20 cellular contexts compared by ENCODE assay signal in the genomic region with DNA sequence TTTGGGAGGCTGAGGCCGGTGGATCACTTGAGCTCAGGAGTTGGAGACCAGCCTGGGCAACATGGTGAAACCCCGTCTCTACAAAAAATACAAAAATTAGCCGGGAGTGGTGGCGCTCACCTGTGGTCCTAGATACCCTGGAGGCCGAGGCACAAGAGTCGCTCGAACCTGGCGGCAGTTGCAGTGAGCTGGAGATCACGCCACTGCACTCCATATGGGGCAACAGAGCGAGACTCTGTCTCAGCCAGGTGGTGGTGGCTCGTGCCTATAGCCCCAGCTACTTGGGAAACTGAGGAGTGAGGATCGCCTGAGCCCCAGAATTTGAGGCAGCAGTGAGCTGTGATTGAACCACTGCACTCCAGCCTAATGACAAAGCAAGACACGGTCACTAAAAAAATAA. TPM values are rescaled to one million over a fixed set of nuclear protein-coding genes. Genes with fewer than 3 reads are reported as not detected.
DNase-seq lines count a peak whose midpoint lies in the region; FAIRE-seq and TF ChIP-seq lines count a peak whose summit lies in the region.
"Had no signal": no experiment of that assay in that cellular context is flagged by ENCODE, and none has a peak within 500 bp of the region (broad histone marks: within the 10 kb centered on the region; RNA-seq: fewer than 3 reads in every experiment).

No MANE protein-coding gene starts in this region.

- 0 out of 2 replicates have a peak overlapping the region, but pooled peaks have one; percentile 61 for H2BK15ac ChIP-seq in H1 (ENCODE audit: low read length)

- no peak for TF ChIP-seq RAD21 in H1 (IDR thresholded peaks at IDR 0.05 in 1 of 2, conservative IDR thresholded peaks at IDR 0.05 in 1 of 2; ENCODE audit: low read depth in 2 of 2, low read length in 2 of 2)

- no peak overlapping the region for H3K56ac ChIP-seq in H1 (replicated peaks; ENCODE audit: insufficient read length, low read depth, low read length)

- H4K20me1 ChIP-seq in H1 (replicated peaks in 1 of 2; ENCODE audit: control insufficient read depth in 1 of 2, insufficient read depth in 2 of 2, low read length in 2 of 2): no peaks in the 10 kb centered on the region
- H4K20me1 ChIP-seq: BLaER1 treated with 17β-estradiol and CSF1 and Interleukin-3, amounts not matched to agents 10 nM and 100 nM had no signal

- H3K27me3 ChIP-seq in H1 (replicated peaks in 1 of 4; ENCODE audit: control insufficient read depth in 3 of 4, extremely low read depth in 1 of 4, insufficient read depth in 3 of 4, low read length in 3 of 4) (no peaks in the 10 kb centered on the region), trophoblast cell (ENCODE audit: insufficient read depth, low read length) (no peaks in the 10 kb centered on the region), uterus (no peaks in the 10 kb centered on the region)
- H3K27me3 ChIP-seq: BLaER1 treated with 17β-estradiol and CSF1 and Interleukin-3, amounts not matched to agents 10 nM and 100 nM had no signal

- H3K4me1 ChIP-seq in H1 (replicated peaks in 1 of 4; ENCODE audit: control insufficient read depth in 3 of 4, insufficient read depth in 4 of 4, low read length in 3 of 4): no peaks in the 10 kb centered on the region; a peak in 1 of 7 replicates
- peaks cover 2 to 9% of the 10 kb centered on the region in 2 experiments for H3K4me1 ChIP-seq in trophoblast cell (ENCODE audit: control insufficient read depth in 1 of 2, insufficient read depth in 2 of 2, low read length in 2 of 2)
- H3K4me1 ChIP-seq in uterus: peaks cover 0 to 7% of the 10 kb centered on the region in 2 donors
- H3K4me1 ChIP-seq: Caco-2 had no signal

- no peak for TF ChIP-seq CTCF in VCaP (conservative IDR thresholded peaks at IDR 0.05)
- TF ChIP-seq CTCF in H1 (IDR thresholded peaks at IDR 0.05; ENCODE audit: control extremely low read depth in 1 of 3, insufficient read depth in 1 of 3, low read depth in 1 of 3, low read length in 3 of 3): no peak
- TF ChIP-seq CTCF in uterus (IDR thresholded peaks at IDR 0.05): no peak

- POLR2A ChIA-PET in H1 (lab: Charles Lee; ENCODE audit: partially characterized antibody): no interaction called here

- no peak overlapping the region for H3K4me2 ChIP-seq in H1 (ENCODE audit: insufficient read depth in 1 of 2, low read depth in 2 of 2, low read length in 2 of 2)
- H3K4me2 ChIP-seq in trophoblast cell (ENCODE audit: low read length): no peak overlapping the region

- DNase-seq in H1 (ENCODE audit: low read depth in 1 of 2, low spot score in 2 of 2) (no peak), trophoblast cell (no peak), NCI-H748 treated with DMSO at 0.1 percent for 48 hours (lab: John Stamatoyannopoulos, UW) (no peak), uterus (no peak)
- DNase-seq: AML-193; Caco-2; Calu3; CD4-positive, alpha-beta T cell; CD8-positive, alpha-beta T cell; DMS79 treated with DMSO at 0.1 percent for 48 hours; GF-D8 had no signal

- H2BK120ac ChIP-seq in H1 (replicated peaks; ENCODE audit: low read depth, low read length) (no peak overlapping the region), trophoblast cell (ENCODE audit: insufficient read depth, low read length, poor library complexity) (peak overlapping the region; percentile 38)

- H3K9me3 ChIP-seq in H1 (ENCODE audit: insufficient read depth in 2 of 2, low read depth in 1 of 2, low read length in 1 of 2) (peaks cover 0 to 4% of the 10 kb centered on the region in 2 experiments; a peak in 1 of 4 replicates), trophoblast cell (ENCODE audit: insufficient read depth, low read depth, low read length) (no peaks in the 10 kb centered on the region), uterus (no peaks in the 10 kb centered on the region)
- H3K9me3 ChIP-seq: A549, Caco-2 had no signal

- peaks cover 0 to 11% of the 10 kb centered on the region in 2 experiments; a peak in 2 of 4 replicates for H3K79me2 ChIP-seq in H1 (ENCODE audit: control insufficient read depth in 1 of 2, insufficient read depth in 2 of 2, low read length in 2 of 2)
- H3K79me2 ChIP-seq in trophoblast cell (ENCODE audit: control insufficient read depth, insufficient read depth, low read length, poor library complexity): peaks cover 10% of the 10 kb centered on the region

- no peak overlapping the region for H3K4ac ChIP-seq in H1 (replicated peaks; ENCODE audit: insufficient read length, low read depth, low read length)
- no peak overlapping the region for H3K4ac ChIP-seq in trophoblast cell (ENCODE audit: low read depth, low read length)

- H3K27ac ChIP-seq in VCaP (peak overlapping the region; percentile 90), H1 (ENCODE audit: low read depth, low read length) (no peak overlapping the region), trophoblast cell (ENCODE audit: low read depth, low read length) (no peak overlapping the region), uterus (no peak overlapping the region)
- H3K27ac ChIP-seq: 22Rv1; A549; BLaER1 treated with 17β-estradiol and CSF1 and Interleukin-3, amounts not matched to agents 10 nM and 100 nM; C4-2B had no signal

- no peak for FAIRE-seq in H1 (lab: Jason Lieb, UNC)
- FAIRE-seq: A549, D721Med, G401.6, GM12891, GM19239 had no signal

- H4K8ac ChIP-seq in H1 (ENCODE audit: extremely low read depth, insufficient read depth, low read length): no peak overlapping the region
- H4K8ac ChIP-seq in trophoblast cell (ENCODE audit: low read depth, low read length): no peak overlapping the region

- CTCF ChIA-PET in H1 (lab: Charles Lee; ENCODE audit: partially characterized antibody): interaction anchor here (0.9 to 1.5 kb wide), 3 partner anchors 8 to 262 kb away, joined by 3 to 6 read pairs (median 5); no protein-coding TSS in a partner anchor

- H3K23me2 ChIP-seq in H1 (ENCODE audit: low read depth, low read length): peaks cover 9% of the 10 kb centered on the region

- H3K18ac ChIP-seq in H1 (ENCODE audit: extremely low read depth, low read length) (no peak overlapping the region), trophoblast cell (ENCODE audit: low read length) (no peak overlapping the region)

- 96% methylated on average over 13 of the region's 13 CpGs; no CpG with 5 or more reads in 1 of the 2 experiments for WGBS in H1 (ENCODE audit: extremely low coverage in 1 of 2, insufficient coverage in 1 of 2, insufficient read length in 1 of 2, insufficient replicate concordance in 2 of 2, low coverage in 1 of 2, low lambda C conversion rate in 2 of 2, missing lambda C conversion rate in 1 of 2), 2 experiments
- no CpG with 5 or more reads among the region's 13 CpGs for WGBS in trophoblast cell (ENCODE audit: extremely low coverage, insufficient coverage, insufficient read length)

- H2AK5ac ChIP-seq in H1 (ENCODE audit: low read depth, low read length) (0 out of 2 replicates have a peak overlapping the region, but pooled peaks have one; percentile 39), trophoblast cell (ENCODE audit: low read length) (peak overlapping the region; percentile 88)

- H4K91ac ChIP-seq in H1 (replicated peaks; ENCODE audit: insufficient read length, low read length) (no peak overlapping the region), trophoblast cell (ENCODE audit: low read depth, low read length) (peak overlapping the region; percentile 70)

- H2BK12ac ChIP-seq in H1 (ENCODE audit: low read depth, low read length) (no peak overlapping the region), trophoblast cell (ENCODE audit: low read length) (peak overlapping the region; percentile 65)

- H3K14ac ChIP-seq in H1 (ENCODE audit: insufficient read length): no peak overlapping the region
- H3K14ac ChIP-seq in trophoblast cell (ENCODE audit: low read length): no peak overlapping the region

- H2BK5ac ChIP-seq in H1 (ENCODE audit: low read depth, low read length) (no peak overlapping the region), trophoblast cell (ENCODE audit: low read depth, low read length, poor library complexity) (no peak overlapping the region)

- H4K5ac ChIP-seq in H1 (ENCODE audit: insufficient read length, low read depth, low read length): no peak overlapping the region

- peak overlapping the region; percentile 50 for H4K12ac ChIP-seq in trophoblast cell (ENCODE audit: low read depth, low read length)

- H2BK20ac ChIP-seq in H1 (ENCODE audit: low read length): no peak overlapping the region

- no peak overlapping the region for H3K9ac ChIP-seq in H1 (replicated peaks in 1 of 4; ENCODE audit: extremely low read depth in 1 of 4, low read depth in 3 of 4, low read length in 3 of 4)
- no peak overlapping the region for H3K9ac ChIP-seq in trophoblast cell (ENCODE audit: low read length)
- H3K9ac ChIP-seq: BLaER1 treated with 17β-estradiol and CSF1 and Interleukin-3, amounts not matched to agents 10 nM and 100 nM had no signal

- H3K23ac ChIP-seq in H1 (ENCODE audit: insufficient read length): no peak overlapping the region
- H3K23ac ChIP-seq in trophoblast cell (ENCODE audit: low read length): no peak overlapping the region

- H3K36me3 ChIP-seq in H1 (ENCODE audit: control insufficient read depth in 2 of 4, insufficient read depth in 4 of 4, low read length in 3 of 4) (peaks cover 0 to 7% (median 0%) of the 10 kb centered on the region in 4 experiments; a peak in 2 of 8 replicates), trophoblast cell (ENCODE audit: control insufficient read depth in 1 of 2, insufficient read depth in 2 of 2, low read length in 2 of 2) (peaks cover 1 to 2% of the 10 kb centered on the region in 2 experiments), uterus (no peaks in the 10 kb centered on the region)

- H3K4me3 ChIP-seq in H1 (ENCODE audit: extremely low read depth in 1 of 4, insufficient read depth in 2 of 4, low read depth in 3 of 4, low read length in 4 of 4) (no peak overlapping the region), trophoblast cell (ENCODE audit: low read depth, low read length) (no peak overlapping the region), uterus (no peak overlapping the region)
- H3K4me3 ChIP-seq: A549; BLaER1 treated with 17β-estradiol and CSF1 and Interleukin-3, amounts not matched to agents 10 nM and 100 nM had no signal

- H2AFZ ChIP-seq in H1 (ENCODE audit: low read length) (no peak overlapping the region), trophoblast cell (ENCODE audit: insufficient read depth, low read length, poor library complexity) (no peak overlapping the region)

- intact Hi-C loops in uterus (cut with DNase I; ENCODE audit: low total_unique reads): no loop called here

- no peak for TF ChIP-seq EP300 in H1 (IDR thresholded peaks at IDR 0.05; ENCODE audit: borderline replicate concordance in 1 of 2, low read depth in 2 of 2, low read length in 2 of 2)

- H3K79me1 ChIP-seq in H1 (ENCODE audit: low read depth, low read length): no peaks in the 10 kb centered on the region
- peaks cover 17% of the 10 kb centered on the region for H3K79me1 ChIP-seq in trophoblast cell (ENCODE audit: low read length)

- TF ChIP-seq POLR2A in H1 (IDR thresholded peaks at IDR 0.05; ENCODE audit: control extremely low read depth in 1 of 2, low read depth in 2 of 2, low read length in 2 of 2) (no peak), uterus (IDR thresholded peaks at IDR 0.05) (no peak)

RNA-seq across cellular contexts. Expression of a gene that starts 2.4 kb away (rescaled TPM):
- 10.6 and 14.9 TPM in 2 replicates for total RNA-seq in H1 (2021; fragmentation: NEBNext Ultra II Directional; extraction: Animal tissue kit (Norgen Biotek cat#: 25700))
- 3.7 and 4.3 TPM in 2 replicates for polyA plus RNA-seq in H1 (2011; rRNA removed)
- polyA plus RNA-seq in H1 (2011; cell fraction: cytosol; rRNA removed): 6.0 TPM
- polyA plus RNA-seq in H1 (2011; cell fraction: nucleus; rRNA removed): 4.7 TPM
- 3.7 to 6.8 TPM (median 5.7 TPM) in 4 replicates for polyA plus RNA-seq in H1 (2012, experiment 1 of 2)
- 2.2 TPM for polyA plus RNA-seq in H1 (2012, experiment 2 of 2)
- polyA plus RNA-seq in H1 (2013, experiment 1 of 2): 9.6 TPM
- 8.8 TPM for polyA plus RNA-seq in H1 (2013, experiment 2 of 2)
- polyA minus RNA-seq in H1 (2011; rRNA and poly(A)+ RNA removed): 2.3 and 2.7 TPM in 2 replicates
- 2.7 TPM for polyA minus RNA-seq in H1 (2011; cell fraction: cytosol; rRNA and poly(A)+ RNA removed)
- polyA minus RNA-seq in H1 (2011; cell fraction: nucleus; rRNA and poly(A)+ RNA removed): 8.9 TPM
- 90.5 and 91.8 TPM in 2 replicates for polyA plus RNA-seq in trophoblast cell (2013)
- 10 to 100 TPM; 15.6 to 31.0 (median 19.2) TPM for total RNA-seq in uterus
